Comparison of ENCODE assay signal across 28 cellular contexts in the genomic region with DNA sequence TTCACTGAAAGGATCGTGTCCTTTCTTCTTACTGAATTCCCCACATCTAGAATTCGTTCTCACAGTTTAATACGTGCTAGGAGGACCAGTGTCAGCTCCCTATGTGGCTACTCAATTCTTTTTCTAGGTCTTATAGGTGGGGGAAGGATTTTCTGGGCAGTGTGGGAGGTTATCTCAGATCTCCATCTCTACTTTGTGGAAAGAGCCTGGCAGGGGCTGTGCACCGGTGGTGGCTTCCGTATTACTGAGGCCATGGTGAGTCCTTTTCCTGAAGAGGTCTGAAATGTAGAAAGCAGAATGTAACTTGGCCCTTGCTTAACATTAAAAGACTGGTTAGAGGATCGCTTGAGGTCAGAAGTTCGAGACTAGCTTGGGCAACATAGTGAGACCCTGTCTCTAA. TPM values are rescaled to one million over a fixed set of nuclear protein-coding genes. Genes with fewer than 3 reads are reported as not detected.
DNase-seq lines count a peak whose midpoint lies in the region; ATAC-seq, FAIRE-seq and TF ChIP-seq lines count a peak whose summit lies in the region.
"Had no signal": no experiment of that assay in that cellular context is flagged by ENCODE, and none has a peak within 500 bp of the region (broad histone marks: within the 10 kb centered on the region; RNA-seq: fewer than 3 reads in every experiment).

No MANE protein-coding gene starts in this region.

- H3K9me2 ChIP-seq in SK-N-SH (no peaks in the 10 kb centered on the region), Loucy (replicated peaks; ENCODE audit: low read depth, low read length) (no peaks in the 10 kb centered on the region)

- ATAC-seq in SK-N-SH treated with all-trans-retinoic acid at 6 μM for 48 hours: no peak
- ATAC-seq: activated CD4-positive, alpha-beta T cell treated with anti-CD3 and anti-CD28 coated beads for 36 hours; lower lobe of right lung; mucosa of descending colon; stimulated activated naive B cell treated with anti-CD40 and anti-IgM and Interleukin-4, amounts not matched to agents 10 μg/mL and 1 μg/mL and 100 μg/mL, for 72 hours had no signal

- no peaks in the 10 kb centered on the region for H3K9me3 ChIP-seq in SK-N-SH
- no peaks in the 10 kb centered on the region for H3K9me3 ChIP-seq in Loucy (ENCODE audit: insufficient read depth, low read depth, low read length)
- no peaks in the 10 kb centered on the region for H3K9me3 ChIP-seq in endothelial cell of umbilical vein (replicated peaks; ENCODE audit: control insufficient read depth, insufficient read depth, low read length)
- no peaks in the 10 kb centered on the region for H3K9me3 ChIP-seq in parathyroid adenoma (ENCODE audit: control insufficient read depth, low read length)
- H3K9me3 ChIP-seq: breast epithelium, lower lobe of right lung, mucosa of descending colon, neutrophil, prostate gland had no signal

- dilution Hi-C loops in endothelial cell of umbilical vein (cut with MboI; ENCODE audit: extremely low pct_ligation_motif_present, low sequenced_read_pairs): no loop called here

- H2AFZ ChIP-seq in SK-N-SH (ENCODE audit: low read depth) (no peak overlapping the region), Loucy (ENCODE audit: low read length) (peak overlapping the region; percentile 79), endothelial cell of umbilical vein (ENCODE audit: low read depth, low read length) (peak overlapping the region; percentile 13), parathyroid adenoma (peak overlapping the region; percentile 63)

- H3K27me3 ChIP-seq in SK-N-SH (ENCODE audit: insufficient read depth) (no peaks in the 10 kb centered on the region), Loucy (ENCODE audit: insufficient read depth, low read length, poor library complexity, severe bottlenecking) (no peaks in the 10 kb centered on the region), endothelial cell of umbilical vein (ENCODE audit: control insufficient read depth in 2 of 2, insufficient read depth in 2 of 2, low read length in 2 of 2) (no peaks in the 10 kb centered on the region), parathyroid adenoma (ENCODE audit: control insufficient read depth, insufficient read depth, low read length) (no peaks in the 10 kb centered on the region)
- H3K27me3 ChIP-seq: breast epithelium had no signal

- TF ChIP-seq EP300 in SK-N-SH (IDR thresholded peaks at IDR 0.05; ENCODE audit: borderline replicate concordance in 1 of 2, low read depth in 1 of 2, low read length in 1 of 2): no peak

- H3K27ac ChIP-seq in SK-N-SH (ENCODE audit: low read depth in 2 of 2, low read length in 1 of 2) (no peak overlapping the region), endothelial cell of umbilical vein (ENCODE audit: insufficient read depth, low read depth, low read length) (no peak overlapping the region), parathyroid adenoma (no peak overlapping the region)
- H3K27ac ChIP-seq: 22Rv1, breast epithelium, lower lobe of right lung, neutrophil, prostate gland had no signal

- no peak for FAIRE-seq in endothelial cell of umbilical vein (lab: Jason Lieb, UNC)
- FAIRE-seq: colon, GM12892 had no signal

- no TSS peak for BruUV-seq in endothelial cell of umbilical vein (replicated peaks; lab: Mats Ljungman, UMichigan)

- no peak for DNase-seq in SK-N-SH
- DNase-seq in endothelial cell of umbilical vein (ENCODE audit: low read depth, low spot score): no peak
- no peak for DNase-seq in amniotic stem cell (lab: John Stamatoyannopoulos, UW)
- no peak for DNase-seq in NCI-H526 (lab: John Stamatoyannopoulos, UW)
- DNase-seq in HuH-7.5 (ENCODE audit: low spot score): no peak
- DNase-seq: activated CD4-positive, alpha-beta T cell treated with anti-CD3 and anti-CD28 coated beads for 36 hours; activated CD8-positive, alpha-beta memory T cell treated with anti-CD3 and anti-CD28 coated beads for 24 hours; activated T-cell treated with anti-CD3 and anti-CD28 coated beads, Interleukin-2, amount 50 U/mL, for 1 hour; DMS153; effector CD8-positive, alpha-beta T cell; glutamatergic neuron; GOT3; kidney glomerular epithelial cell; lower lobe of right lung; mucosa of descending colon; NCI-H2029 treated with DMSO at 0.1 percent for 48 hours; NCI-H526 treated with DMSO at 0.1 percent for 48 hours; stimulated activated CD4-positive, alpha-beta T cell treated with anti-CD3 and anti-CD28 coated beads, Interleukin-15, amount 100 ng/mL, for 24 hours; stimulated activated naive B cell treated with anti-CD40 and anti-IgM and Interleukin-4, amounts not matched to agents 10 μg/mL and 1 μg/mL and 100 μg/mL, for 72 hours had no signal

- TF ChIP-seq CTCF in SK-N-SH (IDR thresholded peaks at IDR 0.05): no peak
- no peak for TF ChIP-seq CTCF in Loucy (conservative IDR thresholded peaks at IDR 0.05; ENCODE audit: low read length)
- TF ChIP-seq CTCF in endothelial cell of umbilical vein (IDR thresholded peaks at IDR 0.05; ENCODE audit: extremely low read depth in 1 of 2, insufficient read depth in 1 of 2, low read depth in 1 of 2, low read length in 2 of 2): no peak
- TF ChIP-seq CTCF in parathyroid adenoma (IDR thresholded peaks at IDR 0.05): no peak

- no peak overlapping the region for H3K4me2 ChIP-seq in SK-N-SH
- peak overlapping the region; percentile 41 for H3K4me2 ChIP-seq in Loucy (ENCODE audit: low read depth, low read length, poor library complexity, severe bottlenecking)
- no peak overlapping the region for H3K4me2 ChIP-seq in endothelial cell of umbilical vein (ENCODE audit: insufficient read depth, low read length)
- H3K4me2 ChIP-seq in parathyroid adenoma (ENCODE audit: low read length): no peak overlapping the region

- CTCF ChIA-PET in SK-N-SH (lab: Yijun Ruan, JAX): interaction anchor here (1.0 to 5.9 kb wide), 2 partner anchors 61 to 152 kb away, joined by 3 to 35 read pairs; no protein-coding TSS in a partner anchor
- CTCF ChIA-PET in endothelial cell of umbilical vein (lab: Charles Lee): no interaction called here

- no peak for TF ChIP-seq RAD21 in SK-N-SH (IDR thresholded peaks at IDR 0.05; ENCODE audit: low read length)

- H3K9ac ChIP-seq in SK-N-SH: no peak overlapping the region
- no peak overlapping the region for H3K9ac ChIP-seq in Loucy (ENCODE audit: low read depth, low read length, poor library complexity, severe bottlenecking)
- no peak overlapping the region for H3K9ac ChIP-seq in endothelial cell of umbilical vein (replicated peaks; ENCODE audit: extremely low read depth, insufficient read depth, low read length)
- H3K9ac ChIP-seq in parathyroid adenoma: no peak overlapping the region

- H3K9me1 ChIP-seq in endothelial cell of umbilical vein (replicated peaks; ENCODE audit: control insufficient read depth, extremely low read depth, insufficient read depth, low read length): no peaks in the 10 kb centered on the region

- H3K4me3 ChIP-seq in SK-N-SH (ENCODE audit: low read depth in 2 of 2, low read length in 1 of 2): no peak overlapping the region
- peak overlapping the region; percentile 35 for H3K4me3 ChIP-seq in Loucy (ENCODE audit: low read length, poor library complexity, severe bottlenecking)
- H3K4me3 ChIP-seq in endothelial cell of umbilical vein (replicated peaks in 1 of 3; ENCODE audit: insufficient read depth in 1 of 3, low read depth in 1 of 3, low read length in 3 of 3): no peak overlapping the region
- no peak overlapping the region for H3K4me3 ChIP-seq in parathyroid adenoma (ENCODE audit: low read depth, low read length)
- H3K4me3 ChIP-seq: breast epithelium, lower lobe of right lung, mucosa of descending colon, prostate gland had no signal

- 0 out of 2 replicates have a peak, but pooled peaks cover 5% of the 10 kb centered on the region for H4K20me1 ChIP-seq in SK-N-SH (ENCODE audit: insufficient read depth)
- H4K20me1 ChIP-seq in Loucy (ENCODE audit: insufficient read depth, low read length, poor library complexity, severe bottlenecking): peaks cover 8% of the 10 kb centered on the region
- H4K20me1 ChIP-seq in endothelial cell of umbilical vein (replicated peaks; ENCODE audit: control insufficient read depth, extremely low read depth, insufficient read depth, low read length): no peaks in the 10 kb centered on the region

- H3K36me3 ChIP-seq in SK-N-SH (replicated peaks in 1 of 2; ENCODE audit: control insufficient read depth in 1 of 2, insufficient read depth in 2 of 2, low read length in 1 of 2) (no peaks in the 10 kb centered on the region), Loucy (ENCODE audit: insufficient read depth, low read length) (no peaks in the 10 kb centered on the region), endothelial cell of umbilical vein (ENCODE audit: control insufficient read depth in 2 of 2, extremely low read depth in 1 of 2, insufficient read depth in 2 of 2, low read length in 2 of 2) (no peaks in the 10 kb centered on the region), parathyroid adenoma (ENCODE audit: control insufficient read depth, insufficient read depth, low read length) (no peaks in the 10 kb centered on the region)
- H3K36me3 ChIP-seq: breast epithelium, lower lobe of right lung, neutrophil, prostate gland had no signal

- peaks cover 20% of the 10 kb centered on the region; the same call in 1 of the 2 replicates for H3K79me2 ChIP-seq in SK-N-SH (ENCODE audit: insufficient read depth)
- peaks cover 11% of the 10 kb centered on the region for H3K79me2 ChIP-seq in Loucy (ENCODE audit: insufficient read depth, low read length)
- peaks cover 6% of the 10 kb centered on the region for H3K79me2 ChIP-seq in endothelial cell of umbilical vein (ENCODE audit: control insufficient read depth, insufficient read depth, low read length)
- no peaks in the 10 kb centered on the region for H3K79me2 ChIP-seq in parathyroid adenoma

- H3F3A ChIP-seq in SK-N-SH (replicated peaks; ENCODE audit: insufficient read depth): peaks cover 7% of the 10 kb centered on the region
- H3F3A ChIP-seq in Loucy (ENCODE audit: low read depth): no peaks in the 10 kb centered on the region; the same call in 1 of the 2 replicates

- POLR2A ChIA-PET in SK-N-SH (lab: Yijun Ruan, JAX) (no interaction called here), endothelial cell of umbilical vein (lab: Charles Lee) (no interaction called here)

- H3K4me1 ChIP-seq in SK-N-SH (ENCODE audit: control insufficient read depth in 1 of 2, insufficient read depth in 2 of 2, low read depth in 1 of 2, low read length in 1 of 2) (peaks cover 11 to 16% of the 10 kb centered on the region in 2 experiments; a peak in 3 of 4 replicates), Loucy (ENCODE audit: insufficient read depth, low read length, poor library complexity, severe bottlenecking) (peaks cover 35% of the 10 kb centered on the region), endothelial cell of umbilical vein (ENCODE audit: control insufficient read depth, extremely low read depth, insufficient read depth, low read length) (peaks cover 9% of the 10 kb centered on the region), parathyroid adenoma (no peaks in the 10 kb centered on the region)
- H3K4me1 ChIP-seq: breast epithelium, prostate gland had no signal

- 64% methylated on average over 7 of the region's 7 CpGs for WGBS in SK-N-SH (ENCODE audit: low lambda C conversion rate)

- no peak for TF ChIP-seq POLR2A in endothelial cell of umbilical vein (IDR thresholded peaks at IDR 0.05; ENCODE audit: low read depth, low read length)

- intact Hi-C loops in endothelial cell of umbilical vein (cut with micrococcal nuclease): loop anchor here (10.0 kb wide), 1 partner anchor 292 kb away; no protein-coding TSS in a partner anchor

RNA-seq across cellular contexts. Expression of a gene that starts 2.8 kb away (rescaled TPM):
- polyA plus RNA-seq in SK-N-SH (2012; rRNA removed) (36.4 and 46.4 TPM in 2 replicates), endothelial cell of umbilical vein (17.3 and 21.0 TPM in 2 replicates)
- polyA plus RNA-seq in SK-N-SH (2012; cell fraction: cytosol; rRNA removed): 45.8 and 45.9 TPM in 2 replicates
- 20.5 and 33.6 TPM in 2 replicates for polyA plus RNA-seq in SK-N-SH (2012; cell fraction: nucleus; rRNA removed)
- 18.7 and 19.1 TPM in 2 replicates for total RNA-seq in endothelial cell of umbilical vein
- 28.6 and 30.0 TPM in 2 replicates for polyA plus RNA-seq in endothelial cell of umbilical vein (2011; cell fraction: cytosol; rRNA removed)
- 24.2 and 27.3 TPM in 2 replicates for polyA plus RNA-seq in endothelial cell of umbilical vein (2011; cell fraction: nucleus; rRNA removed)
- polyA plus RNA-seq in endothelial cell of umbilical vein (2012): 25.9 and 27.0 TPM in 2 replicates
- polyA minus RNA-seq in endothelial cell of umbilical vein: 58.5 and 60.3 TPM in 2 replicates
- polyA minus RNA-seq in endothelial cell of umbilical vein (2011; cell fraction: cytosol; rRNA and poly(A)+ RNA removed): 4.8 TPM
- polyA minus RNA-seq in endothelial cell of umbilical vein (2011; cell fraction: nucleus; rRNA and poly(A)+ RNA removed): 39.1 and 46.8 TPM in 2 replicates
